ENCODE assay signal across 1 cellular context in the genomic region with DNA sequence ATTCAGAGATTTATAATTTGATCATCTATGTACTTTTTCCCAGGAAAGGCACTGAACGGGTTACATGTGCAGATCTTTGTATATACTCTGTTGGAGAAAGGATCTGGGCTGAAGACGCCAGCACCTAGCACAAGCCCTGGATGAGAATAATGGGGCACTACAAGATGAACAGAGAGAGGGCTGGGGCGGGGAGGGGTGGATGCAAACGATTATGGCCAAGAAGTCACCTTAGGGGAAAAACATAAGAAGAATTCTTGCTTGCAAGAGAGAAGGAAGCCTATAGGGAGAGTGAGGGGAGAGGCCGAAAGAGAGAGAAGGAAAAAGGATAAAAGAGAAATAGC.
TF ChIP-seq lines count a peak whose summit lies in the region.

No MANE protein-coding gene starts in this region.

TF ChIP-seq in H1, 55 proteins besides CTCF, POLR2A, EP300 and RAD21:
- TF ChIP-seq GABPA (IDR thresholded peaks at IDR 0.05; ENCODE audit: borderline replicate concordance, insufficient read depth, low read length) (no peak), EZH2 (IDR thresholded peaks at IDR 0.05; ENCODE audit: low read depth, low read length, severe bottlenecking) (no peak), TEAD4 (IDR thresholded peaks at IDR 0.05; ENCODE audit: low read depth, low read length) (no peak), RNF2 (IDR thresholded peaks at IDR 0.05; ENCODE audit: borderline replicate concordance, low read depth, low read length, missing control alignments, poor library complexity, severe bottlenecking) (peak; percentile 26), CTBP2 (IDR thresholded peaks at IDR 0.05; ENCODE audit: borderline replicate concordance, insufficient read depth, insufficient read length, low read length) (no peak)
